Comparison of ENCODE assay signal across 2 cellular contexts in genomic region chr9:71985070-71985956, GRCh38.
TF ChIP-seq lines count a peak whose summit lies in the region.

No MANE protein-coding gene starts in this region.

TF ChIP-seq in GM23338, 12 proteins besides CTCF, POLR2A, EP300 and RAD21:
- TF ChIP-seq REST (IDR thresholded peaks at IDR 0.05; ENCODE audit: unreplicated experiment) (no peak), CREB1 (CRISPR knock-in tag; IDR thresholded peaks at IDR 0.05; ENCODE audit: low read depth) (no peak), POLR2AphosphoS5 (IDR thresholded peaks at IDR 0.05; ENCODE audit: low read depth) (no peak), ZNF114 (CRISPR knock-in tag; IDR thresholded peaks at IDR 0.05) (no peak), ZNF462 (CRISPR knock-in tag; IDR thresholded peaks at IDR 0.05) (no peak), NANOG (IDR thresholded peaks at IDR 0.05; ENCODE audit: borderline replicate concordance) (peak; percentile 54; the same call in 1 of the 2 replicates), JUNB (IDR thresholded peaks at IDR 0.05; ENCODE audit: unreplicated experiment) (no peak), EZH2 (IDR thresholded peaks at IDR 0.05; ENCODE audit: low read depth, unreplicated experiment) (no peak), EZH2phosphoT487 (IDR thresholded peaks at IDR 0.05; ENCODE audit: unreplicated experiment) (no peak)

TF ChIP-seq in neural cell, 6 proteins besides CTCF, POLR2A, EP300 and RAD21 (continued from another document):
- TF ChIP-seq REST (IDR thresholded peaks at IDR 0.05; ENCODE audit: borderline replicate concordance) (no peak), POLR2AphosphoS5 (IDR thresholded peaks at IDR 0.05) (no peak)
